ENCODE assay signal across 10 cellular contexts in genomic region chr11:112564228-112564955, GRCh38.
DNase-seq lines count a peak whose midpoint lies in the region; TF ChIP-seq lines count a peak whose summit lies in the region.
"Had no signal": no experiment of that assay in that cellular context is flagged by ENCODE, and none has a peak within 500 bp of the region (broad histone marks: within the 10 kb centered on the region; RNA-seq: fewer than 3 reads in every experiment).

No MANE protein-coding gene starts in this region.

- peaks cover 5% of the 10 kb centered on the region for H3K9me3 Mint-ChIP-seq in mesothelial cell of epicardium

- H3K27me3 ChIP-seq in right atrium auricular region (no peaks in the 10 kb centered on the region), skeletal muscle tissue (ENCODE audit: control insufficient read depth in 3 of 3, insufficient read depth in 3 of 3, low read length in 3 of 3) (no peaks in the 10 kb centered on the region)

- H3K9me3 ChIP-seq in right atrium auricular region (no peaks in the 10 kb centered on the region), skeletal muscle tissue (ENCODE audit: control insufficient read depth in 3 of 3, low read length in 3 of 3) (no peaks in the 10 kb centered on the region)

- no peak overlapping the region for H3K9ac ChIP-seq in skeletal muscle tissue (ENCODE audit: low read depth in 1 of 3, low read length in 3 of 3)

- peak; percentile 10 for DNase-seq in GM04504 (ENCODE audit: low read depth)
- DNase-seq in astrocyte of the hippocampus (ENCODE audit: low read depth, low spot score): peak; percentile 83
- no peak for DNase-seq in right atrium auricular region (ENCODE audit: low spot score)
- DNase-seq in ureter (ENCODE audit: low spot score): no peak
- no peak for DNase-seq in LoVo (ENCODE audit: low spot score)
- DNase-seq in mesothelial cell of epicardium (ENCODE audit: low spot score in 2 of 2, unreplicated experiment in 2 of 2): no peak
- no peak for DNase-seq in NCI-H524 treated with DMSO at 0.1 percent for 48 hours (lab: John Stamatoyannopoulos, UW)
- DNase-seq: dermis blood vessel endothelial cell, OCI-M1 had no signal

- H3K4me1 Mint-ChIP-seq in mesothelial cell of epicardium: no peaks in the 10 kb centered on the region

- H3K4me3 Mint-ChIP-seq in mesothelial cell of epicardium: no peak overlapping the region

- H3K27ac ChIP-seq in right atrium auricular region (peak overlapping the region; percentile 51 to 68), skeletal muscle tissue (ENCODE audit: low read depth, low read length) (peak overlapping the region; percentile 33)

- H3K4me1 ChIP-seq in right atrium auricular region (peaks cover 0 to 19% of the 10 kb centered on the region in 2 donors), skeletal muscle tissue (ENCODE audit: control insufficient read depth in 3 of 3, insufficient read depth in 3 of 3, low read length in 3 of 3) (peaks cover 7 to 20% (median 10%) of the 10 kb centered on the region in 3 donors)

- no peak overlapping the region for H3K4me3 ChIP-seq in right atrium auricular region
- H3K4me3 ChIP-seq in skeletal muscle tissue (ENCODE audit: low read length in 3 of 3): no peak overlapping the region

- H3K36me3 Mint-ChIP-seq in mesothelial cell of epicardium: no peaks in the 10 kb centered on the region

- H3K27me3 Mint-ChIP-seq in mesothelial cell of epicardium (ENCODE audit: low read depth): peaks cover 3% of the 10 kb centered on the region

- no peak for TF ChIP-seq CTCF in right atrium auricular region (IDR thresholded peaks at IDR 0.05)
- TF ChIP-seq CTCF in mesothelial cell of epicardium (IDR thresholded peaks at IDR 0.05; ENCODE audit: unreplicated experiment): no peak

- no peak overlapping the region for H3K27ac Mint-ChIP-seq in mesothelial cell of epicardium

- no peaks in the 10 kb centered on the region for H3K36me3 ChIP-seq in right atrium auricular region
- no peaks in the 10 kb centered on the region for H3K36me3 ChIP-seq in skeletal muscle tissue (ENCODE audit: control insufficient read depth in 3 of 3, insufficient read depth in 3 of 3, low read length in 3 of 3)

Comparison
In these comparisons a context has a peak if more than half of its experiments do, and no peak if none do; other contexts are left out.
1. DNase-seq: peak in GM04504 (single experiment) and astrocyte of the hippocampus (single experiment); none in right atrium auricular region (single experiment), ureter (single experiment), LoVo (single experiment), mesothelial cell of epicardium (0 of 2) and NCI-H524 treated with DMSO at 0.1 percent for 48 hours (single experiment).